In genomic region chr4:140068247-140068646, GRCh38 we compare ENCODE assay signal across 26 cellular contexts.
"Had no signal": no experiment of that assay in that cellular context is flagged by ENCODE, and none has a peak within 500 bp of the region (broad histone marks: within the 10 kb centered on the region; RNA-seq: fewer than 3 reads in every experiment).

No MANE protein-coding gene starts in this region.

- H3K27me3 ChIP-seq: dorsolateral prefrontal cortex, gastrocnemius medialis, heart left ventricle, hepatocyte, right atrium auricular region, sigmoid colon, spleen, testis, tibial artery, upper lobe of left lung, uterus had no signal

- H3K36me3 ChIP-seq: gastrocnemius medialis, heart left ventricle, prostate gland, right atrium auricular region, sigmoid colon, spleen, tibial artery, upper lobe of left lung, uterus had no signal

- ATAC-seq: esophagus mucosa; gastrocnemius medialis; heart left ventricle; left lobe of liver; naive thymus-derived CD8-positive, alpha-beta T cell; stimulated activated memory B cell treated with anti-CD40 and anti-IgM and Interleukin-4, amounts not matched to agents 10 μg/mL and 1 μg/mL and 100 μg/mL, for 72 hours; stimulated activated naive CD8-positive, alpha-beta T cell treated with anti-CD3 and anti-CD28 coated beads, Interleukin-15, Interleukin-2, amounts not matched to agents 100 U/mL and 50 U/mL, for 24 hours had no signal

- H2AFZ ChIP-seq: hepatocyte had no signal

- H3K4me3 ChIP-seq: dorsolateral prefrontal cortex, gastrocnemius medialis, heart left ventricle, hepatocyte, prostate gland, right atrium auricular region, sigmoid colon, spleen, testis, tibial artery, upper lobe of left lung, uterus had no signal

- DNase-seq: dorsolateral prefrontal cortex; effector CD4-positive, alpha-beta T cell; foreskin fibroblast; gastrocnemius medialis; heart left ventricle; kidney; naive thymus-derived CD8-positive, alpha-beta T cell; nephron progenitor cell; nucleus accumbens; sigmoid colon; spleen; stimulated activated CD4-positive, alpha-beta T cell treated with anti-CD3 and anti-CD28 coated beads, Interleukin-4, amount 100 ng/mL, for 4 hours; stimulated activated naive CD8-positive, alpha-beta T cell treated with anti-CD3 and anti-CD28 coated beads, Interleukin-15, Interleukin-2, amounts not matched to agents 100 U/mL and 50 U/mL, for 24 hours; substantia nigra; testis; tibial artery; upper lobe of left lung; uterus had no signal

- H3K4me1 ChIP-seq: prostate gland, uterus had no signal

- FAIRE-seq: colon, kidney had no signal

- H3K9me3 ChIP-seq: gastrocnemius medialis, heart left ventricle, prostate gland, right atrium auricular region, sigmoid colon, spleen, testis, tibial artery, upper lobe of left lung, uterus had no signal

- H3K27ac ChIP-seq: dorsolateral prefrontal cortex, epithelial cell of prostate, gastrocnemius medialis, heart left ventricle, hepatocyte, prostate gland, right atrium auricular region, sigmoid colon, spleen, testis, tibial artery, upper lobe of left lung, uterus had no signal

- H3K4me2 ChIP-seq: hepatocyte had no signal
